Comparison of ENCODE assay signal across 1 cellular context in genomic region chr2:8574196-8575010, GRCh38.
TF ChIP-seq lines count a peak whose summit lies in the region.

No MANE protein-coding gene starts in this region.

TF ChIP-seq in HepG2, 621 proteins besides CTCF, POLR2A, EP300 and RAD21 (continued from another document and continues in another):
- TF ChIP-seq NFAT5 (CRISPR knock-in tag; IDR thresholded peaks at IDR 0.05) = no peak
- TF ChIP-seq YEATS2 (CRISPR knock-in tag; IDR thresholded peaks at IDR 0.05; ENCODE audit: borderline replicate concordance) = peak; percentile 61; the same call in 1 of the 2 replicates
- no peak for TF ChIP-seq ZNF446 (CRISPR knock-in tag; IDR thresholded peaks at IDR 0.05)
- no peak for TF ChIP-seq ZSCAN30 (CRISPR knock-in tag; IDR thresholded peaks at IDR 0.05)
- peak; percentile 82 for TF ChIP-seq ZBTB38 (CRISPR knock-in tag; IDR thresholded peaks at IDR 0.05)
- TF ChIP-seq ATF6 (CRISPR knock-in tag; conservative IDR thresholded peaks at IDR 0.05) = peak; percentile 61; the same call in 1 of the 2 replicates
- TF ChIP-seq ZNF317 (CRISPR knock-in tag; IDR thresholded peaks at IDR 0.05) = peak; percentile 58; the same call in 1 of the 2 replicates
- peak; percentile 79; the same call in 1 of the 2 replicates for TF ChIP-seq ZNF275 (CRISPR knock-in tag; IDR thresholded peaks at IDR 0.05; ENCODE audit: borderline replicate concordance)
- no peak for TF ChIP-seq ZFP82 (CRISPR knock-in tag; IDR thresholded peaks at IDR 0.05; ENCODE audit: borderline replicate concordance)
- TF ChIP-seq SMAD9 (CRISPR knock-in tag; IDR thresholded peaks at IDR 0.05) = peak; percentile 19; the same call in 1 of the 2 replicates
- TF ChIP-seq RNF219 (CRISPR knock-in tag; IDR thresholded peaks at IDR 0.05) = peak; percentile 87; the same call in 1 of the 2 replicates
- TF ChIP-seq POLR2AphosphoS2 (IDR thresholded peaks at IDR 0.05; ENCODE audit: low read depth, low read length) = no peak
- TF ChIP-seq SOX13 (IDR thresholded peaks at IDR 0.05) = peak; percentile 31; the same call in 1 of the 2 replicates
- peak in 1 of 2 experiments; percentile 75; a peak in 2 of 4 replicates for TF ChIP-seq SOX13 (CRISPR knock-in tag; conservative IDR thresholded peaks at IDR 0.05 in 1 of 2, IDR thresholded peaks at IDR 0.05 in 1 of 2)
- TF ChIP-seq ZNF740 (CRISPR knock-in tag; IDR thresholded peaks at IDR 0.05) = no peak
- TF ChIP-seq RFXAP (CRISPR knock-in tag; IDR thresholded peaks at IDR 0.05; ENCODE audit: borderline replicate concordance) = peak; percentile 15; the same call in 1 of the 2 replicates
- no peak for TF ChIP-seq JARID2 (CRISPR knock-in tag; IDR thresholded peaks at IDR 0.05; ENCODE audit: insufficient replicate concordance)
- TF ChIP-seq SP5 (CRISPR knock-in tag; IDR thresholded peaks at IDR 0.05; ENCODE audit: borderline replicate concordance, low read depth) = peak; percentile 71
- peak; percentile 76; the same call in 1 of the 2 replicates for TF ChIP-seq IRF1 (CRISPR knock-in tag; IDR thresholded peaks at IDR 0.05; ENCODE audit: low read depth)
- TF ChIP-seq ZKSCAN8 (CRISPR knock-in tag; IDR thresholded peaks at IDR 0.05; ENCODE audit: borderline replicate concordance) = no peak; the same call in none of the 2 replicates
- TF ChIP-seq IRF2 (CRISPR knock-in tag; IDR thresholded peaks at IDR 0.05) = peak; percentile 86
- TF ChIP-seq NR1H2 (CRISPR knock-in tag; IDR thresholded peaks at IDR 0.05; ENCODE audit: borderline replicate concordance, low read depth) = no peak; the same call in 1 of the 2 replicates
- no peak for TF ChIP-seq ZNF780A (CRISPR knock-in tag; IDR thresholded peaks at IDR 0.05)
- TF ChIP-seq NFYB (CRISPR knock-in tag; IDR thresholded peaks at IDR 0.05) = no peak
- 0 out of 2 replicates have a peak, but pooled peaks have one; percentile 19 for TF ChIP-seq ZBTB8A (CRISPR knock-in tag; IDR thresholded peaks at IDR 0.05; ENCODE audit: borderline replicate concordance, low read depth)
- no peak for TF ChIP-seq THAP7 (CRISPR knock-in tag; IDR thresholded peaks at IDR 0.05)
- TF ChIP-seq CEBPZ (IDR thresholded peaks at IDR 0.05; ENCODE audit: low read length) = no peak
- TF ChIP-seq ZBTB42 (CRISPR knock-in tag; IDR thresholded peaks at IDR 0.05) = peak; percentile 92
- TF ChIP-seq CC2D1A (CRISPR knock-in tag; IDR thresholded peaks at IDR 0.05) = no peak
- no peak for TF ChIP-seq SP1 (IDR thresholded peaks at IDR 0.05)
- peak; percentile 50 for TF ChIP-seq SP1 (CRISPR knock-in tag; IDR thresholded peaks at IDR 0.05)
- TF ChIP-seq ZBED4 (CRISPR knock-in tag; IDR thresholded peaks at IDR 0.05; ENCODE audit: borderline replicate concordance) = peak; percentile 1; the same call in 1 of the 2 replicates
- TF ChIP-seq THAP8 (CRISPR knock-in tag; IDR thresholded peaks at IDR 0.05; ENCODE audit: borderline replicate concordance) = 0 out of 2 replicates have a peak, but pooled peaks have one; percentile 76
- peak; percentile 75 for TF ChIP-seq KDM6A (CRISPR knock-in tag; IDR thresholded peaks at IDR 0.05; ENCODE audit: low read depth)
- 0 out of 2 replicates have a peak, but pooled peaks have one; percentile 22 for TF ChIP-seq KLF11 (CRISPR knock-in tag; IDR thresholded peaks at IDR 0.05)
- TF ChIP-seq ZNF781 (CRISPR knock-in tag; IDR thresholded peaks at IDR 0.05; ENCODE audit: borderline replicate concordance, not compliant biosample characterization) = peak; percentile 62
- TF ChIP-seq MAZ (IDR thresholded peaks at IDR 0.05; ENCODE audit: borderline replicate concordance, low read depth, low read length) = peak; percentile 65
- peak; percentile 55; the same call in 1 of the 2 replicates for TF ChIP-seq MAZ (CRISPR knock-in tag; IDR thresholded peaks at IDR 0.05; ENCODE audit: low read depth)
